8 cellular contexts compared by ENCODE assay signal in genomic region chr14:105399441-105399775, GRCh38. TPM values are rescaled to one million over a fixed set of nuclear protein-coding genes. Genes with fewer than 3 reads are reported as not detected.
DNase-seq lines count a peak whose midpoint lies in the region; TF ChIP-seq lines count a peak whose summit lies in the region.

No MANE protein-coding gene starts in this region.

- 81% methylated on average over 9 of the region's 9 CpGs for WGBS in prostate gland

- H3K27me3 ChIP-seq in Peyer's patch (no peaks in the 10 kb centered on the region), parathyroid adenoma (ENCODE audit: control insufficient read depth, insufficient read depth, low read length) (no peaks in the 10 kb centered on the region), prostate gland (replicated peaks; ENCODE audit: insufficient read depth) (no peaks in the 10 kb centered on the region)

- H3K4me1 ChIP-seq in Peyer's patch (peaks cover 0 to 23% (median 11%) of the 10 kb centered on the region in 4 donors), parathyroid adenoma (peaks cover 8% of the 10 kb centered on the region), prostate gland (replicated peaks) (peaks cover 8% of the 10 kb centered on the region)

- peaks cover 9% of the 10 kb centered on the region for H3K9me3 Mint-ChIP-seq in Calu3 (ENCODE audit: low read depth, unreplicated experiment)

- H3K27ac ChIP-seq in Peyer's patch (peak overlapping the region in 1 of 4 donors; percentile 85), parathyroid adenoma (no peak overlapping the region), prostate gland (no peak overlapping the region)

- H3K4me3 Mint-ChIP-seq in Calu3 (ENCODE audit: low read depth, unreplicated experiment): no peak overlapping the region

- DNase-seq in Calu3 (no peak), Peyer's patch (no peak), fibroblast of mammary gland (ENCODE audit: low read depth) (no peak), NOMO-1 treated with dmso at 0.1 percent for 144 hours (lab: John Stamatoyannopoulos, UW; ENCODE audit: unreplicated experiment) (no peak), medulla oblongata (ENCODE audit: extremely low spot score) (no peak), prostate gland (ENCODE audit: low spot score) (no peak), NCI-H82 treated with DMSO at 0.1 percent for 48 hours (lab: John Stamatoyannopoulos, UW; ENCODE audit: unreplicated experiment) (no peak)

- no peak overlapping the region for H3K9ac ChIP-seq in parathyroid adenoma

- H2AFZ ChIP-seq in parathyroid adenoma: no peak overlapping the region

- H3K27ac Mint-ChIP-seq in Calu3 (ENCODE audit: unreplicated experiment): no peak overlapping the region

- CTCF ChIA-PET in Calu3 (lab: Charles Lee): no interaction called here

- peak overlapping the region; percentile 94 for H3K4me2 ChIP-seq in parathyroid adenoma (ENCODE audit: low read length)

- intact Hi-C loops in Calu3 (cut with micrococcal nuclease; ENCODE audit: unreplicated experiment): loop anchor here (2.0 kb wide), 1 partner anchor 77 kb away; no protein-coding TSS in a partner anchor
- intact Hi-C loops in prostate gland (cut with DNase I): no loop called here

- H3K36me3 ChIP-seq in Peyer's patch (peaks cover 0 to 4% (median 0%) of the 10 kb centered on the region in 3 donors), parathyroid adenoma (ENCODE audit: control insufficient read depth, insufficient read depth, low read length) (no peaks in the 10 kb centered on the region), prostate gland (no peaks in the 10 kb centered on the region)

- H3K4me1 Mint-ChIP-seq in Calu3 (ENCODE audit: low read depth, unreplicated experiment): no peaks in the 10 kb centered on the region

- peak overlapping the region; percentile 55 to 98 (median 86) for H3K4me3 ChIP-seq in Peyer's patch
- peak overlapping the region; percentile 54 for H3K4me3 ChIP-seq in fibroblast of mammary gland (ENCODE audit: control insufficient read depth, low read depth, low read length)
- H3K4me3 ChIP-seq in parathyroid adenoma (ENCODE audit: low read depth, low read length): peak overlapping the region; percentile 80
- peak overlapping the region in 1 of 2 donors; percentile 96 for H3K4me3 ChIP-seq in prostate gland

- TSS peak; percentile 61 for BruUV-seq in Calu3 (replicated peaks; lab: Mats Ljungman, UMichigan)

- H3K36me3 Mint-ChIP-seq in Calu3 (ENCODE audit: insufficient read depth, unreplicated experiment): peaks cover 38% of the 10 kb centered on the region

- TF ChIP-seq CTCF in Calu3 (IDR thresholded peaks at IDR 0.05; ENCODE audit: unreplicated experiment): no peak
- TF ChIP-seq CTCF in Peyer's patch (IDR thresholded peaks at IDR 0.05): no peak
- no peak for TF ChIP-seq CTCF in fibroblast of mammary gland (conservative IDR thresholded peaks at IDR 0.05; ENCODE audit: control insufficient read depth, insufficient read depth, low read depth, low read length)
- no peak for TF ChIP-seq CTCF in parathyroid adenoma (IDR thresholded peaks at IDR 0.05)
- TF ChIP-seq CTCF in prostate gland (IDR thresholded peaks at IDR 0.05): no peak

- H3K9me3 ChIP-seq in Peyer's patch (peaks cover 0 to 4% (median 0%) of the 10 kb centered on the region in 4 donors), parathyroid adenoma (ENCODE audit: control insufficient read depth, low read length) (no peaks in the 10 kb centered on the region), prostate gland (no peaks in the 10 kb centered on the region)

- no peaks in the 10 kb centered on the region for H3K27me3 Mint-ChIP-seq in Calu3 (ENCODE audit: unreplicated experiment)

- TF ChIP-seq POLR2A in Peyer's patch (IDR thresholded peaks at IDR 0.05) (no peak), prostate gland (IDR thresholded peaks at IDR 0.05) (no peak)

- no peaks in the 10 kb centered on the region for H3K79me2 ChIP-seq in parathyroid adenoma

RNA-seq across cellular contexts. Expression of gene TEX22, which starts 1.1 kb away (rescaled TPM):
- 1.6 and 2.8 TPM in 2 replicates for total RNA-seq in Calu3 (2022)
- 1 to 10 TPM in 1 of 4 donors, under 1 TPM in 2, not detected in 1; 0.35 to 1.6 (median 0.94) TPM for total RNA-seq in Peyer's patch
- under 1 TPM; 0.57 to 0.73 TPM for total RNA-seq in prostate gland

RNA-seq across cellular contexts. Expression of gene MTA1, which starts 20.2 kb away (rescaled TPM):
- total RNA-seq in Calu3 (2022) (161 and 168 TPM in 2 replicates), Peyer's patch (100 to 1,000 TPM in 3 of 4 donors, 10 to 100 TPM in 1; 75.7 to 295 (median 165) TPM), prostate gland (100 to 1,000 TPM in 1 of 2 donors, 10 to 100 TPM in 1; 58.9 to 155 TPM)
